In genomic region chr14:23567186-23568020, GRCh38 we compare ENCODE assay signal across 8 cellular contexts. TPM values are rescaled to one million over a fixed set of nuclear protein-coding genes. Genes with fewer than 3 reads are reported as not detected.
DNase-seq lines count a peak whose midpoint lies in the region; ATAC-seq and TF ChIP-seq lines count a peak whose summit lies in the region.

Gene AP1G2, minus strand, starts transcription at chr14:23567791. Its CDS starts 477 bp downstream, at chr14:23567314.

- DNase-seq in DMS 273 (lab: John Stamatoyannopoulos, UW; ENCODE audit: unreplicated experiment) (peak; percentile 87), IMR-90 (peak; percentile 28), OCI-M2 (lab: John Stamatoyannopoulos, UW; ENCODE audit: unreplicated experiment) (peak; percentile 62), activated T-cell treated with anti-CD3 and anti-CD28 coated beads for 48 hours (ENCODE audit: low read depth) (peak; percentile 90)
- peak; percentile 70 to 93 for DNase-seq in stimulated activated effector memory CD8-positive, alpha-beta T cell treated with anti-CD3 and anti-CD28 coated beads, Interleukin-12 subunit alpha, Interleukin-12 subunit beta, amount 100 ng/mL, for 72 hours (ENCODE audit: low spot score in 2 of 2)

- H3K9me3 ChIP-seq in IMR-90 (ENCODE audit: control insufficient read depth, insufficient read depth, low read length) (no peaks in the 10 kb centered on the region), esophagus (ENCODE audit: control insufficient read depth in 2 of 2, insufficient read depth in 1 of 2, low read depth in 1 of 2, low read length in 1 of 2) (no peaks in the 10 kb centered on the region), muscle layer of duodenum (ENCODE audit: control insufficient read depth in 1 of 2, low read length in 2 of 2) (no peaks in the 10 kb centered on the region)

- H3K9me3 Mint-ChIP-seq in stimulated activated effector memory CD8-positive, alpha-beta T cell treated with anti-CD3 and anti-CD28 coated beads, Interleukin-12 subunit alpha, Interleukin-12 subunit beta, amount 100 ng/mL, for 72 hours, result no peaks in the 10 kb centered on the region

- H2BK120ac ChIP-seq in IMR-90 (ENCODE audit: low read depth, low read length), result peak within 1 kb of the TSS; percentile 36; the same call in 1 of the 2 replicates

- dilution Hi-C loops in IMR-90 (cut with HindIII; ENCODE audit: low sequenced_read_pairs, unreplicated experiment), result no loop called here

- H3K4me1 ChIP-seq in IMR-90 (ENCODE audit: control insufficient read depth, insufficient read depth, low read length), result peaks cover 2% of the 10 kb centered on the region; the same call in 1 of the 2 replicates
- H3K4me1 ChIP-seq in esophagus (ENCODE audit: control insufficient read depth in 2 of 2, insufficient read depth in 2 of 2, low read length in 1 of 2), result peaks cover 0 to 9% of the 10 kb centered on the region in 2 donors
- peaks cover 7 to 8% of the 10 kb centered on the region in 2 donors for H3K4me1 ChIP-seq in muscle layer of duodenum (ENCODE audit: control insufficient read depth in 1 of 2, insufficient read depth in 2 of 2, low read length in 2 of 2)

- H2BK20ac ChIP-seq in IMR-90 (ENCODE audit: low read depth, low read length), result no peak within 1 kb of the TSS

- H3K27ac Mint-ChIP-seq in stimulated activated effector memory CD8-positive, alpha-beta T cell treated with anti-CD3 and anti-CD28 coated beads, Interleukin-12 subunit alpha, Interleukin-12 subunit beta, amount 100 ng/mL, for 72 hours, result peak within 1 kb of the TSS; percentile 99

- CTCF ChIA-PET in IMR-90 (lab: Yijun Ruan, JAX), result interaction anchor here (1.1 kb wide), 1 partner anchor 7 kb away, joined by 4 read pairs; no protein-coding TSS in a partner anchor

- TF ChIP-seq CTCF in IMR-90 (conservative IDR thresholded peaks at IDR 0.05; ENCODE audit: low read depth, low read length), result no peak

- H3K27me3 ChIP-seq in IMR-90 (ENCODE audit: control insufficient read depth, insufficient read depth, low read length), result peaks cover 19% of the 10 kb centered on the region
- H3K27me3 ChIP-seq in esophagus (ENCODE audit: control insufficient read depth in 1 of 2, insufficient read depth in 2 of 2, low read length in 2 of 2), result no peaks in the 10 kb centered on the region
- H3K27me3 ChIP-seq in muscle layer of duodenum (ENCODE audit: low read depth, low read length), result no peaks in the 10 kb centered on the region

- TSS peak; percentile 36 for BruUV-seq in IMR-90 (replicated peaks; lab: Mats Ljungman, UMichigan)

- intact Hi-C loops in IMR-90 (cut with micrococcal nuclease), result no loop called here

- H3K56ac ChIP-seq in IMR-90 (ENCODE audit: extremely low read depth, insufficient read depth, low read length), result 0 out of 2 replicates have a peak within 1 kb of the TSS, but pooled peaks have one; percentile 4

- H3K4me2 ChIP-seq in IMR-90 (ENCODE audit: low read depth, low read length), result peak within 1 kb of the TSS; percentile 92

- peak within 1 kb of the TSS; percentile 34 for H3K9ac ChIP-seq in IMR-90 (ENCODE audit: low read depth, low read length)

- peaks cover 10% of the 10 kb centered on the region; the same call in 1 of the 2 replicates for H3K9me1 ChIP-seq in IMR-90 (ENCODE audit: insufficient read depth, low read length)

- peak within 1 kb of the TSS; percentile 99 for H3K4me3 Mint-ChIP-seq in stimulated activated effector memory CD8-positive, alpha-beta T cell treated with anti-CD3 and anti-CD28 coated beads, Interleukin-12 subunit alpha, Interleukin-12 subunit beta, amount 100 ng/mL, for 72 hours

- WGBS in IMR-90 (ENCODE audit: extremely low coverage in 2 of 2, insufficient read length in 1 of 2), 2 experiments, result 4% methylated on average over 37 of the region's 53 CpGs; no CpG with 5 or more reads in 1 of the 2 experiments
- WGBS in esophagus, 2 donors, result 1% methylated on average over 53 of the region's 53 CpGs

- no peak for TF ChIP-seq POLR2A in IMR-90 (IDR thresholded peaks at IDR 0.05; ENCODE audit: low read depth, low read length)

- peak within 1 kb of the TSS; percentile 89 for H4K5ac ChIP-seq in IMR-90 (ENCODE audit: low read depth, low read length)

- H3K36me3 Mint-ChIP-seq in stimulated activated effector memory CD8-positive, alpha-beta T cell treated with anti-CD3 and anti-CD28 coated beads, Interleukin-12 subunit alpha, Interleukin-12 subunit beta, amount 100 ng/mL, for 72 hours, result peaks cover 54% of the 10 kb centered on the region

- peak within 1 kb of the TSS; percentile 94 for H2AFZ ChIP-seq in IMR-90 (replicated peaks; ENCODE audit: low read length, poor library complexity)

- no peak within 1 kb of the TSS; the same call in none of the 2 replicates for H2AK5ac ChIP-seq in IMR-90 (ENCODE audit: low read depth, low read length)

- peaks cover 52% of the 10 kb centered on the region for H3K4me1 Mint-ChIP-seq in stimulated activated effector memory CD8-positive, alpha-beta T cell treated with anti-CD3 and anti-CD28 coated beads, Interleukin-12 subunit alpha, Interleukin-12 subunit beta, amount 100 ng/mL, for 72 hours

- H2BK5ac ChIP-seq in IMR-90 (ENCODE audit: low read depth, low read length, poor library complexity, severe bottlenecking), result no peak within 1 kb of the TSS

- no peaks in the 10 kb centered on the region; a peak in 1 of 4 replicates for H3K79me1 ChIP-seq in IMR-90 (ENCODE audit: low read depth in 1 of 2, low read length in 2 of 2)

- H2BK15ac ChIP-seq in IMR-90 (ENCODE audit: low read depth, low read length), result no peak within 1 kb of the TSS

- in situ Hi-C loops in IMR-90 (cut with MboI; ENCODE audit: low sequenced_read_pairs), result no loop called here

- no peak for TF ChIP-seq RAD21 in IMR-90 (IDR thresholded peaks at IDR 0.05; ENCODE audit: low read length)

- peak within 1 kb of the TSS; percentile 83 for H2AK9ac ChIP-seq in IMR-90 (replicated peaks; ENCODE audit: low read depth, low read length, poor library complexity)

- H3K23ac ChIP-seq in IMR-90 (ENCODE audit: low read depth, low read length), result peak within 1 kb of the TSS; percentile 67; the same call in 1 of the 2 replicates

- POLR2A ChIA-PET in IMR-90 (lab: Charles Lee; ENCODE audit: unreplicated experiment), result no interaction called here

- peak within 1 kb of the TSS; percentile 68 for H3K14ac ChIP-seq in IMR-90 (replicated peaks; ENCODE audit: low read depth, low read length)

- no peaks in the 10 kb centered on the region for H3K36me3 ChIP-seq in IMR-90 (ENCODE audit: control insufficient read depth, insufficient read depth, low read length)
- peaks cover 0 to 21% of the 10 kb centered on the region in 2 donors for H3K36me3 ChIP-seq in esophagus (ENCODE audit: control insufficient read depth in 2 of 2, insufficient read depth in 2 of 2, low read length in 1 of 2)
- H3K36me3 ChIP-seq in muscle layer of duodenum (ENCODE audit: control insufficient read depth in 1 of 2, insufficient read depth in 2 of 2, low read length in 2 of 2), result peaks cover 0 to 4% of the 10 kb centered on the region in 2 donors

- no peak within 1 kb of the TSS; the same call in 1 of the 2 replicates for H3K27ac ChIP-seq in IMR-90 (ENCODE audit: insufficient read depth, low read length)
- H3K27ac ChIP-seq in esophagus (ENCODE audit: low read depth in 2 of 2, low read length in 1 of 2), result peak within 1 kb of the TSS; percentile 65 to 66
- peak within 1 kb of the TSS; percentile 51 for H3K27ac ChIP-seq in muscle layer of duodenum (ENCODE audit: low read length)

- H4K91ac ChIP-seq in IMR-90 (ENCODE audit: insufficient read depth, low read depth, low read length), result no peak within 1 kb of the TSS; the same call in 1 of the 2 replicates

- H3K18ac ChIP-seq in IMR-90 (ENCODE audit: low read depth, low read length), result no peak within 1 kb of the TSS

- H4K20me1 ChIP-seq in IMR-90 (ENCODE audit: insufficient read depth, low read length), result no peaks in the 10 kb centered on the region

- H3K4ac ChIP-seq in IMR-90 (ENCODE audit: low read depth, low read length), result peak within 1 kb of the TSS; percentile 76

- H3K4me3 ChIP-seq in IMR-90 (ENCODE audit: insufficient read depth, low read depth, low read length), result peak within 1 kb of the TSS; percentile 63
- peak within 1 kb of the TSS; percentile 57 to 74 for H3K4me3 ChIP-seq in esophagus (ENCODE audit: low read depth in 1 of 2, low read length in 2 of 2)
- H3K4me3 ChIP-seq in muscle layer of duodenum (ENCODE audit: low read depth in 1 of 2, low read length in 2 of 2), result peak within 1 kb of the TSS; percentile 83

- peak; percentile 83 for ATAC-seq in GM21515 (IDR thresholded peaks at IDR 0.05; ENCODE audit: unreplicated experiment)
- ATAC-seq in IMR-90 (ENCODE audit: low read depth), result peak; percentile 64
- peak; percentile 96 for ATAC-seq in stimulated activated effector memory CD8-positive, alpha-beta T cell treated with anti-CD3 and anti-CD28 coated beads, Interleukin-12 subunit alpha, Interleukin-12 subunit beta, amount 100 ng/mL, for 72 hours

- H4K8ac ChIP-seq in IMR-90 (ENCODE audit: low read depth in 2 of 2, low read length in 2 of 2), result peak within 1 kb of the TSS; percentile 97 to 98

TF ChIP-seq in IMR-90, 13 proteins besides CTCF, POLR2A, EP300 and RAD21:
- TF ChIP-seq MAZ (IDR thresholded peaks at IDR 0.05; ENCODE audit: borderline replicate concordance, low read depth, low read length) (no peak), RCOR1 (IDR thresholded peaks at IDR 0.05; ENCODE audit: insufficient replicate concordance, low read length) (no peak), CEBPB (IDR thresholded peaks at IDR 0.05; ENCODE audit: low read depth, low read length) (no peak), RFX5 (IDR thresholded peaks at IDR 0.05; ENCODE audit: low read depth, low read length) (no peak)

RNA-seq across cellular contexts. Expression of gene AP1G2, which starts in this region (rescaled TPM):
- total RNA-seq in IMR-90 (2012; rRNA removed), result 2.2 and 2.9 TPM in 2 replicates
- polyA plus RNA-seq in IMR-90 (2012; rRNA removed) (19.2 and 19.7 TPM in 2 replicates), esophagus (100 to 1,000 TPM in 1 of 2 donors, 10 to 100 TPM in 1; 81.5 to 171 TPM)
- 4.7 and 6.1 TPM in 2 replicates for polyA plus RNA-seq in IMR-90 (2012; cell fraction: cytosol; rRNA removed)
- 148 and 262 TPM in 2 replicates for polyA plus RNA-seq in IMR-90 (2012; cell fraction: nucleus; rRNA removed; ENCODE audit: low replicate concordance)

Comparison
In these comparisons a context has a peak if more than half of its experiments do, and no peak if none do; other contexts are left out.
1. DNase-seq: peak in every context shown above with its lines; median percentile 90 in activated T-cell treated with anti-CD3 and anti-CD28 coated beads for 48 hours; 87 in DMS 273; 82 in stimulated activated effector memory CD8-positive, alpha-beta T cell treated with anti-CD3 and anti-CD28 coated beads, Interleukin-12 subunit alpha, Interleukin-12 subunit beta, amount 100 ng/mL, for 72 hours; 62 in OCI-M2; 28 in IMR-90.